ENCODE assay signal across 24 cellular contexts in genomic region chr12:2772370-2772769, GRCh38. TPM values are rescaled to one million over a fixed set of nuclear protein-coding genes. Genes with fewer than 3 reads are reported as not detected.
DNase-seq lines count a peak whose midpoint lies in the region; ATAC-seq and TF ChIP-seq lines count a peak whose summit lies in the region.
"Had no signal": no experiment of that assay in that cellular context is flagged by ENCODE, and none has a peak within 500 bp of the region (broad histone marks: within the 10 kb centered on the region; RNA-seq: fewer than 3 reads in every experiment).

No MANE protein-coding gene starts in this region.

- no peak overlapping the region for H3K4me2 ChIP-seq in H9 (ENCODE audit: insufficient read depth, insufficient read length, low read length)
- H3K4me2 ChIP-seq: BLaER1 had no signal

- H4K5ac ChIP-seq in H9 (ENCODE audit: insufficient read length, low read depth, low read length): no peak overlapping the region

- H3T11ph ChIP-seq in H9 (ENCODE audit: low read length): no peak overlapping the region

- H3K27ac Mint-ChIP-seq in H9: no peak overlapping the region
- peak overlapping the region in 1 of 2 donors; percentile 70 for H3K27ac Mint-ChIP-seq in stimulated activated naive CD8-positive, alpha-beta T cell treated with anti-CD3 and anti-CD28 coated beads, Interleukin-15, amount 100 ng/mL, for 72 hours
- H3K27ac Mint-ChIP-seq: CD14-positive monocyte; CD4-positive, alpha-beta memory T cell had no signal

- no peak overlapping the region for H2AK5ac ChIP-seq in H9 (ENCODE audit: insufficient read length, low read length)

- H4K8ac ChIP-seq in H9 (replicated peaks; ENCODE audit: insufficient read length, low read depth, low read length): no peak overlapping the region

- no peak overlapping the region for H3K9ac ChIP-seq in H9 (ENCODE audit: extremely low read depth, insufficient read length, low read length)
- H3K9ac ChIP-seq: BLaER1 had no signal

- no peaks in the 10 kb centered on the region for H4K20me1 ChIP-seq in H9 (ENCODE audit: control insufficient read depth, insufficient read depth, insufficient read length)
- H4K20me1 ChIP-seq: BLaER1 had no signal

- H3K4ac ChIP-seq in H9 (ENCODE audit: low read depth, low read length): no peak overlapping the region

- H3K27me3 ChIP-seq in H9 (ENCODE audit: insufficient read depth, low read length) (no peaks in the 10 kb centered on the region), H7 (ENCODE audit: control insufficient read depth, insufficient read depth, low read length) (no peaks in the 10 kb centered on the region)
- H3K27me3 ChIP-seq: BE2C, BLaER1 had no signal

- H3K14ac ChIP-seq in H9 (ENCODE audit: insufficient read depth, low read length): no peak overlapping the region

- peaks cover 8 to 19% of the 10 kb centered on the region in 2 experiments for H3K4me1 Mint-ChIP-seq in H9
- no peaks in the 10 kb centered on the region for H3K4me1 Mint-ChIP-seq in stimulated activated naive CD8-positive, alpha-beta T cell treated with anti-CD3 and anti-CD28 coated beads, Interleukin-15, amount 100 ng/mL, for 72 hours
- H3K4me1 Mint-ChIP-seq: CD14-positive monocyte had no signal

- H2BK5ac ChIP-seq in H9 (ENCODE audit: insufficient read length, low read length): no peak overlapping the region

- no peaks in the 10 kb centered on the region for H3K36me3 ChIP-seq in H7 (replicated peaks; ENCODE audit: control insufficient read depth, insufficient read depth, low read length)
- H3K36me3 ChIP-seq: BE2C, BLaER1 had no signal

- no peak overlapping the region for H3K56ac ChIP-seq in H9 (ENCODE audit: insufficient read length, low read depth, low read length)

- peak; percentile 17 for DNase-seq in H9
- peak; percentile 52 for DNase-seq in coronary artery (ENCODE audit: low spot score)
- peak; percentile 39 for DNase-seq in islet precursor cell
- DNase-seq in H7: no peak
- no peak for DNase-seq in stimulated activated naive CD8-positive, alpha-beta T cell treated with anti-CD3 and anti-CD28 coated beads, Interleukin-15, amount 100 ng/mL, for 72 hours
- DNase-seq: 8988T; ACHN; BE2C; C1 segment of cervical spinal cord; CD4-positive, alpha-beta memory T cell; CD4-positive, CD25-positive, alpha-beta regulatory T cell; CD8-positive, alpha-beta memory T cell; COR-L47; DMS 273 treated with DMSO at 0.1 percent for 48 hours; DMS153; DMS53; DMS79; DND-41; EL; GDM1 had no signal

- H3K79me2 ChIP-seq in H9 (ENCODE audit: insufficient read depth, low read length): no peaks in the 10 kb centered on the region

- H3K18ac ChIP-seq in H9 (ENCODE audit: insufficient read length, low read depth, low read length): no peak overlapping the region

- no peak overlapping the region for H3K4me3 Mint-ChIP-seq in H9
- H3K4me3 Mint-ChIP-seq in stimulated activated naive CD8-positive, alpha-beta T cell treated with anti-CD3 and anti-CD28 coated beads, Interleukin-15, amount 100 ng/mL, for 72 hours: no peak overlapping the region
- H3K4me3 Mint-ChIP-seq: CD14-positive monocyte; CD4-positive, alpha-beta memory T cell; CD4-positive, CD25-positive, alpha-beta regulatory T cell; CD8-positive, alpha-beta memory T cell had no signal

- H3K4me1 ChIP-seq in H9 (ENCODE audit: insufficient read depth, low read length): peaks cover under 1% of the 10 kb centered on the region; the same call in 1 of the 2 replicates
- H3K4me1 ChIP-seq: BE2C, BLaER1 had no signal

- no peak overlapping the region for H2BK120ac ChIP-seq in H9 (ENCODE audit: low read depth, low read length, poor library complexity, severe bottlenecking)

- TF ChIP-seq CTCF in H9 (conservative IDR thresholded peaks at IDR 0.05) (no peak), coronary artery (IDR thresholded peaks at IDR 0.05) (no peak)

- H2AFZ ChIP-seq in H9 (ENCODE audit: low read length): no peak overlapping the region

- H3K27ac ChIP-seq in H9 (ENCODE audit: insufficient read length, low read depth, low read length) (no peak overlapping the region), coronary artery (no peak overlapping the region)
- H3K27ac ChIP-seq: BLaER1 had no signal

- peaks cover 3 to 5% of the 10 kb centered on the region in 2 experiments; a peak in 2 of 5 replicates for H3K9me3 Mint-ChIP-seq in H9
- peaks cover 0 to 7% of the 10 kb centered on the region in 2 donors for H3K9me3 Mint-ChIP-seq in stimulated activated naive CD8-positive, alpha-beta T cell treated with anti-CD3 and anti-CD28 coated beads, Interleukin-15, amount 100 ng/mL, for 72 hours
- H3K9me3 Mint-ChIP-seq: CD8-positive, alpha-beta memory T cell had no signal

- no peak overlapping the region for H3K23ac ChIP-seq in H9 (ENCODE audit: insufficient read length, low read depth, low read length)

- no peaks in the 10 kb centered on the region for H3K23me2 ChIP-seq in H9 (ENCODE audit: insufficient read length, low read depth, low read length, poor library complexity, severe bottlenecking)

- no peak overlapping the region for H2BK20ac ChIP-seq in H9 (ENCODE audit: low read depth, low read length, poor library complexity, severe bottlenecking)

- H2BK15ac ChIP-seq in H9 (ENCODE audit: low read depth, low read length): no peak overlapping the region

- no peak overlapping the region for H3K4me3 ChIP-seq in coronary artery
- no peak overlapping the region for H3K4me3 ChIP-seq in H7 (ENCODE audit: insufficient read depth, low read depth, low read length)
- H3K4me3 ChIP-seq: BLaER1, GM12878 had no signal

- no peak overlapping the region for H2BK12ac ChIP-seq in H9 (ENCODE audit: insufficient read length, low read depth, low read length)

- H3K79me1 ChIP-seq in H9 (ENCODE audit: insufficient read depth, low read depth, low read length, poor library complexity, severe bottlenecking): no peaks in the 10 kb centered on the region

- no peak overlapping the region for H4K91ac ChIP-seq in H9 (ENCODE audit: insufficient read length, low read depth, low read length)

- no peaks in the 10 kb centered on the region for H3K9me3 ChIP-seq in H9 (ENCODE audit: control insufficient read depth, low read depth, low read length)
- H3K9me3 ChIP-seq: BE2C, BLaER1 had no signal

- no peaks in the 10 kb centered on the region for H3K36me3 Mint-ChIP-seq in H9 (ENCODE audit: insufficient read depth in 1 of 3, low read depth in 3 of 3)
- H3K36me3 Mint-ChIP-seq: CD14-positive monocyte; CD4-positive, alpha-beta memory T cell had no signal

- WGBS in H9 (ENCODE audit: extremely low coverage, insufficient read length, low lambda C conversion rate): no CpG with 5 or more reads among the region's 4 CpGs

- H3K27me3 Mint-ChIP-seq in H9 (ENCODE audit: low read depth): peaks cover 3% of the 10 kb centered on the region; the same call in 1 of the 2 replicates
- H3K27me3 Mint-ChIP-seq in stimulated activated naive CD8-positive, alpha-beta T cell treated with anti-CD3 and anti-CD28 coated beads, Interleukin-15, amount 100 ng/mL, for 72 hours: no peaks in the 10 kb centered on the region
- H3K27me3 Mint-ChIP-seq: CD4-positive, alpha-beta memory T cell; CD4-positive, CD25-positive, alpha-beta regulatory T cell; CD8-positive, alpha-beta memory T cell had no signal

- ATAC-seq in stimulated activated naive CD8-positive, alpha-beta T cell treated with anti-CD3 and anti-CD28 coated beads, Interleukin-15, amount 100 ng/mL, for 72 hours: no peak
- ATAC-seq in HG03457 (IDR thresholded peaks at IDR 0.05; ENCODE audit: unreplicated experiment): no peak
- ATAC-seq: GM12878 had no signal

RNA-seq across cellular contexts. Expression of gene FKBP4, which starts 22.4 kb away (rescaled TPM):
- 221 and 237 TPM in 2 replicates for total RNA-seq in H9 (2021)
- total RNA-seq in H7 (2014; rRNA removed; shearing (Covaris generic)): 143 and 147 TPM in 2 replicates

RNA-seq across cellular contexts. Expression of gene ITFG2, which starts 40.1 kb away (rescaled TPM):
- total RNA-seq in H9 (2021): 32.7 and 41.6 TPM in 2 replicates
- total RNA-seq in H7 (2014; rRNA removed; shearing (Covaris generic)): 11.8 and 20.5 TPM in 2 replicates

Comparison
In these comparisons a context has a peak if more than half of its experiments do, and no peak if none do; other contexts are left out.
1. DNase-seq: peak in H9 (single experiment), coronary artery (single experiment) and islet precursor cell (single experiment); none in H7 (single experiment) and stimulated activated naive CD8-positive, alpha-beta T cell treated with anti-CD3 and anti-CD28 coated beads, Interleukin-15, amount 100 ng/mL, for 72 hours (0 of 2).